Comparison of ENCODE assay signal across 1 cellular context in the genomic region with DNA sequence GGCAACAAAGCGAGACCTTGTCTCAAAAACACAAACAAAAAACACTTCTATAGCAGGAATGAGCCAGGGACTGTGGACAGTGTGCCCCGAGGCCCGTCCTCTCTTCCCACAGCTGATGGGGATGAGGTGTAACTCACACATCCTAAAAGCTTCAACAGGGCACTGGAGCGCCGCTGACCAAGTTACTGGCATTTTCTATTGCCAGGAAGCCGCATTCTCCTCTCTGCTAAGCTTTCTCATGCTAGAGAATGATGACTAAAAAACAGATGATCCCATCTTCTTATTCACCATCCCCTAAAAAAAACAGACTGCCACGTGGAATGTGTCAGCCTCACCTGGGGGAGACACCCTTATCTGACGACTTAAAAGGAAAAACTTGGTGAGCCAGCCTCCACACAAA.
TF ChIP-seq lines count a peak whose summit lies in the region.

No MANE protein-coding gene starts in this region.

TF ChIP-seq in liver, 16 proteins besides CTCF, POLR2A, EP300 and RAD21 (continued from another document):
- TF ChIP-seq, protein P1, sequence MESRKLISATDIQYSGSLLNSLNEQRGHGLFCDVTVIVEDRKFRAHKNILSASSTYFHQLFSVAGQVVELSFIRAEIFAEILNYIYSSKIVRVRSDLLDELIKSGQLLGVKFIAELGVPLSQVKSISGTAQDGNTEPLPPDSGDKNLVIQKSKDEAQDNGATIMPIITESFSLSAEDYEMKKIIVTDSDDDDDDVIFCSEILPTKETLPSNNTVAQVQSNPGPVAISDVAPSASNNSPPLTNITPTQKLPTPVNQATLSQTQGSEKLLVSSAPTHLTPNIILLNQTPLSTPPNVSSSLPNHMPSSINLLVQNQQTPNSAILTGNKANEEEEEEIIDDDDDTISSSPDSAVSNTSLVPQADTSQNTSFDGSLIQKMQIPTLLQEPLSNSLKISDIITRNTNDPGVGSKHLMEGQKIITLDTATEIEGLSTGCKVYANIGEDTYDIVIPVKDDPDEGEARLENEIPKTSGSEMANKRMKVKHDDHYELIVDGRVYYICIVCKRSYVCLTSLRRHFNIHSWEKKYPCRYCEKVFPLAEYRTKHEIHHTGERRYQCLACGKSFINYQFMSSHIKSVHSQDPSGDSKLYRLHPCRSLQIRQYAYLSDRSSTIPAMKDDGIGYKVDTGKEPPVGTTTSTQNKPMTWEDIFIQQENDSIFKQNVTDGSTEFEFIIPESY (IDR thresholded peaks at IDR 0.05), result no peak
- TF ChIP-seq FOXA2 (IDR thresholded peaks at IDR 0.05) (no peak), HNF4A (conservative IDR thresholded peaks at IDR 0.05) (no peak), NR2F2 (IDR thresholded peaks at IDR 0.05) (no peak), SP1 (IDR thresholded peaks at IDR 0.05) (no peak)
- TF ChIP-seq, protein P2, sequence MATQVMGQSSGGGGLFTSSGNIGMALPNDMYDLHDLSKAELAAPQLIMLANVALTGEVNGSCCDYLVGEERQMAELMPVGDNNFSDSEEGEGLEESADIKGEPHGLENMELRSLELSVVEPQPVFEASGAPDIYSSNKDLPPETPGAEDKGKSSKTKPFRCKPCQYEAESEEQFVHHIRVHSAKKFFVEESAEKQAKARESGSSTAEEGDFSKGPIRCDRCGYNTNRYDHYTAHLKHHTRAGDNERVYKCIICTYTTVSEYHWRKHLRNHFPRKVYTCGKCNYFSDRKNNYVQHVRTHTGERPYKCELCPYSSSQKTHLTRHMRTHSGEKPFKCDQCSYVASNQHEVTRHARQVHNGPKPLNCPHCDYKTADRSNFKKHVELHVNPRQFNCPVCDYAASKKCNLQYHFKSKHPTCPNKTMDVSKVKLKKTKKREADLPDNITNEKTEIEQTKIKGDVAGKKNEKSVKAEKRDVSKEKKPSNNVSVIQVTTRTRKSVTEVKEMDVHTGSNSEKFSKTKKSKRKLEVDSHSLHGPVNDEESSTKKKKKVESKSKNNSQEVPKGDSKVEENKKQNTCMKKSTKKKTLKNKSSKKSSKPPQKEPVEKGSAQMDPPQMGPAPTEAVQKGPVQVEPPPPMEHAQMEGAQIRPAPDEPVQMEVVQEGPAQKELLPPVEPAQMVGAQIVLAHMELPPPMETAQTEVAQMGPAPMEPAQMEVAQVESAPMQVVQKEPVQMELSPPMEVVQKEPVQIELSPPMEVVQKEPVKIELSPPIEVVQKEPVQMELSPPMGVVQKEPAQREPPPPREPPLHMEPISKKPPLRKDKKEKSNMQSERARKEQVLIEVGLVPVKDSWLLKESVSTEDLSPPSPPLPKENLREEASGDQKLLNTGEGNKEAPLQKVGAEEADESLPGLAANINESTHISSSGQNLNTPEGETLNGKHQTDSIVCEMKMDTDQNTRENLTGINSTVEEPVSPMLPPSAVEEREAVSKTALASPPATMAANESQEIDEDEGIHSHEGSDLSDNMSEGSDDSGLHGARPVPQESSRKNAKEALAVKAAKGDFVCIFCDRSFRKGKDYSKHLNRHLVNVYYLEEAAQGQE (IDR thresholded peaks at IDR 0.05), result no peak
- TF ChIP-seq, protein P3, sequence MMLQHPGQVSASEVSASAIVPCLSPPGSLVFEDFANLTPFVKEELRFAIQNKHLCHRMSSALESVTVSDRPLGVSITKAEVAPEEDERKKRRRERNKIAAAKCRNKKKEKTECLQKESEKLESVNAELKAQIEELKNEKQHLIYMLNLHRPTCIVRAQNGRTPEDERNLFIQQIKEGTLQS (IDR thresholded peaks at IDR 0.05), result no peak
